In genomic region chr20:52226370-52226769, GRCh38 we compare ENCODE assay signal across 27 cellular contexts.
"Had no signal": no experiment of that assay in that cellular context is flagged by ENCODE, and none has a peak within 500 bp of the region (broad histone marks: within the 10 kb centered on the region; RNA-seq: fewer than 3 reads in every experiment).

No MANE protein-coding gene starts in this region.

- ATAC-seq: gastroesophageal sphincter; left cardiac atrium; left ventricle myocardium superior; stimulated activated memory B cell treated with anti-CD40 and anti-IgM and Interleukin-4, amounts not matched to agents 10 μg/mL and 1 μg/mL and 100 μg/mL, for 72 hours; stimulated activated naive CD8-positive, alpha-beta T cell treated with anti-CD3 and anti-CD28 coated beads, Interleukin-15, amount 100 ng/mL, for 72 hours had no signal

- H3K9me3 ChIP-seq: neutrophil, ovary, sigmoid colon, uterus had no signal

- H3K4me3 ChIP-seq: coronary artery, dorsolateral prefrontal cortex, gastroesophageal sphincter, ovary, sigmoid colon, smooth muscle cell, uterus had no signal

- H3K4me1 ChIP-seq: uterus had no signal

- DNase-seq: activated CD4-positive, alpha-beta T cell treated with anti-CD3 and anti-CD28 coated beads for 4 hours; activated CD4-positive, alpha-beta T cell treated with anti-CD3 and anti-CD28 coated beads, Interleukin-2, amount 50 U/mL, for 4 hours; activated effector memory CD4-positive, alpha-beta T cell treated with Interleukin-2 at 50 U/mL for 16 hours; activated naive CD4-positive, alpha-beta T cell treated with anti-CD3 and anti-CD28 coated beads, Interleukin-2, amount 10 ng/mL, durations not matched to agents 7 days and 5 days; activated naive CD8-positive, alpha-beta T cell treated with anti-CD3 and anti-CD28 coated beads, Interleukin-2, amount 10 ng/mL, durations not matched to agents 7 days and 5 days; brain microvascular endothelial cell; dorsolateral prefrontal cortex; effector memory CD4-positive, alpha-beta T cell; hippocampal formation; left cardiac atrium; left ventricle myocardium superior; nephron progenitor cell; ovary; sigmoid colon; stimulated activated CD4-positive, alpha-beta T cell treated with anti-CD3 and anti-CD28 coated beads, Interleukin-1b, Interleukin-23, amount 100 ng/mL, for 48 hours; stimulated activated CD4-positive, alpha-beta T cell treated with anti-CD3 and anti-CD28 coated beads, Interleukin-4, amount 100 ng/mL, for 4 hours; stimulated activated CD8-positive, alpha-beta memory T cell treated with anti-CD3 and anti-CD28 coated beads, Interleukin-4, amount 100 ng/mL, for 48 hours; stimulated activated naive CD8-positive, alpha-beta T cell treated with anti-CD3 and anti-CD28 coated beads, Interleukin-15, amount 100 ng/mL, for 72 hours; substantia nigra; uterus had no signal

- H3K27ac ChIP-seq: brain microvascular endothelial cell, coronary artery, dorsolateral prefrontal cortex, gastroesophageal sphincter, neutrophil, ovary, sigmoid colon, uterus had no signal

- H3K4me2 ChIP-seq: smooth muscle cell had no signal

- FAIRE-seq: astrocyte, keratinocyte had no signal

- H3K27me3 ChIP-seq: brain microvascular endothelial cell, neutrophil, ovary, sigmoid colon, uterus had no signal

- H3K36me3 ChIP-seq: brain microvascular endothelial cell, gastroesophageal sphincter, neutrophil, ovary, sigmoid colon, uterus had no signal
